In the genomic region with DNA sequence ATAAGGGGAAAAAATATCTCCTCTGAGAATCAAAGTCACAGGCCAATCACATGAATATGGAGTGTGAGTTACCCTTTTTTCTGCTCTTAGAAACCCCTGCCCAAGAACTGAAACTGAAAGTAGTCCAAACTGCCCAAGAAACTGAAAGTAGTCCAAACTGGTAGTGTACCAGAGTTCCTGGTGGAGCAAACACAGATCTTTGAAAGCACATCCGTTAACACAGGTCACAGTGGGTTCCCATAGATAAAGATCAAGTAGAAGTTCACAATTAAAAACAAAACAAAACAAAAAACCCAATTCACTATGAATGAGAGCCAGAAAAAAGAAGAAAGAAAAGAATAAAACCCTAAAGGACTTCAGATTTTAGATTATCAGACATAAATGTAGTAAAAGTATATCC, we compare ENCODE assay signal across 8 cellular contexts.
DNase-seq lines count a peak whose midpoint lies in the region; ATAC-seq and TF ChIP-seq lines count a peak whose summit lies in the region.

No MANE protein-coding gene starts in this region.

- H3K27me3 Mint-ChIP-seq in progenitor cell of endocrine pancreas: no peaks in the 10 kb centered on the region

- H3K4me3 Mint-ChIP-seq in progenitor cell of endocrine pancreas (ENCODE audit: low read depth): no peak overlapping the region

- DNase-seq in AG08396 (ENCODE audit: low spot score) (peak; percentile 50), germinal center (ENCODE audit: low spot score) (peak; percentile 2), thoracic aorta (ENCODE audit: low spot score) (no peak), NCI-H187 treated with DMSO at 0.1 percent for 48 hours (lab: John Stamatoyannopoulos, UW) (no peak), progenitor cell of endocrine pancreas (ENCODE audit: low spot score, unreplicated experiment) (no peak)

- H3K4me3 ChIP-seq in thoracic aorta: peak overlapping the region; percentile 52

- H3K27ac Mint-ChIP-seq in progenitor cell of endocrine pancreas: no peak overlapping the region

- ATAC-seq in GM18519 (IDR thresholded peaks at IDR 0.05; ENCODE audit: low FRiP score, unreplicated experiment): peak; percentile 93
- peak; percentile 86 for ATAC-seq in HG03045 (IDR thresholded peaks at IDR 0.05; ENCODE audit: unreplicated experiment)
- peak; percentile 80 for ATAC-seq in SK-N-SH treated with all-trans-retinoic acid at 6 μM for 48 hours
- no peak for ATAC-seq in thoracic aorta (ENCODE audit: insufficient number of reproducible peaks, low FRiP score, low read depth)

- no peaks in the 10 kb centered on the region for H3K36me3 ChIP-seq in thoracic aorta

- no peaks in the 10 kb centered on the region for H3K36me3 Mint-ChIP-seq in progenitor cell of endocrine pancreas (ENCODE audit: insufficient read depth)

- no peaks in the 10 kb centered on the region for H3K27me3 ChIP-seq in thoracic aorta (replicated peaks; ENCODE audit: insufficient read depth)

- no peaks in the 10 kb centered on the region for H3K4me1 Mint-ChIP-seq in progenitor cell of endocrine pancreas (ENCODE audit: low read depth)

- no peaks in the 10 kb centered on the region for H3K9me3 ChIP-seq in thoracic aorta

- no peak overlapping the region for H3K27ac ChIP-seq in thoracic aorta

- no peaks in the 10 kb centered on the region for H3K9me3 Mint-ChIP-seq in progenitor cell of endocrine pancreas (ENCODE audit: low read depth)

- H3K4me1 ChIP-seq in thoracic aorta (ENCODE audit: control insufficient read depth in 1 of 2, low read depth in 2 of 2): peaks cover 6 to 11% of the 10 kb centered on the region in 2 donors

- TF ChIP-seq CTCF in thoracic aorta (IDR thresholded peaks at IDR 0.05) (no peak), progenitor cell of endocrine pancreas (IDR thresholded peaks at IDR 0.05; ENCODE audit: unreplicated experiment) (no peak)

TF ChIP-seq in SK-N-SH treated with all-trans-retinoic acid at 6 μM for 48 hours, 23 proteins besides CTCF, POLR2A, EP300 and RAD21:
- no peak for TF ChIP-seq ARNTL (CRISPR knock-in tag; IDR thresholded peaks at IDR 0.05; ENCODE audit: borderline replicate concordance, low read depth)
- TF ChIP-seq, protein P1, sequence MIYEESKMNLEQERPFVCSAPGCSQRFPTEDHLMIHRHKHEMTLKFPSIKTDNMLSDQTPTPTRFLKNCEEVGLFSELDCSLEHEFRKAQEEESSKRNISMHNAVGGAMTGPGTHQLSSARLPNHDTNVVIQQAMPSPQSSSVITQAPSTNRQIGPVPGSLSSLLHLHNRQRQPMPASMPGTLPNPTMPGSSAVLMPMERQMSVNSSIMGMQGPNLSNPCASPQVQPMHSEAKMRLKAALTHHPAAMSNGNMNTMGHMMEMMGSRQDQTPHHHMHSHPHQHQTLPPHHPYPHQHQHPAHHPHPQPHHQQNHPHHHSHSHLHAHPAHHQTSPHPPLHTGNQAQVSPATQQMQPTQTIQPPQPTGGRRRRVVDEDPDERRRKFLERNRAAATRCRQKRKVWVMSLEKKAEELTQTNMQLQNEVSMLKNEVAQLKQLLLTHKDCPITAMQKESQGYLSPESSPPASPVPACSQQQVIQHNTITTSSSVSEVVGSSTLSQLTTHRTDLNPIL (CRISPR knock-in tag; IDR thresholded peaks at IDR 0.05; ENCODE audit: low read depth): no peak
- TF ChIP-seq, protein P2, sequence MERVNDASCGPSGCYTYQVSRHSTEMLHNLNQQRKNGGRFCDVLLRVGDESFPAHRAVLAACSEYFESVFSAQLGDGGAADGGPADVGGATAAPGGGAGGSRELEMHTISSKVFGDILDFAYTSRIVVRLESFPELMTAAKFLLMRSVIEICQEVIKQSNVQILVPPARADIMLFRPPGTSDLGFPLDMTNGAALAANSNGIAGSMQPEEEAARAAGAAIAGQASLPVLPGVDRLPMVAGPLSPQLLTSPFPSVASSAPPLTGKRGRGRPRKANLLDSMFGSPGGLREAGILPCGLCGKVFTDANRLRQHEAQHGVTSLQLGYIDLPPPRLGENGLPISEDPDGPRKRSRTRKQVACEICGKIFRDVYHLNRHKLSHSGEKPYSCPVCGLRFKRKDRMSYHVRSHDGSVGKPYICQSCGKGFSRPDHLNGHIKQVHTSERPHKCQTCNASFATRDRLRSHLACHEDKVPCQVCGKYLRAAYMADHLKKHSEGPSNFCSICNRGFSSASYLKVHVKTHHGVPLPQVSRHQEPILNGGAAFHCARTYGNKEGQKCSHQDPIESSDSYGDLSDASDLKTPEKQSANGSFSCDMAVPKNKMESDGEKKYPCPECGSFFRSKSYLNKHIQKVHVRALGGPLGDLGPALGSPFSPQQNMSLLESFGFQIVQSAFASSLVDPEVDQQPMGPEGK (CRISPR knock-in tag; IDR thresholded peaks at IDR 0.05; ENCODE audit: borderline replicate concordance): no peak
- no peak for TF ChIP-seq CSDC2 (CRISPR knock-in tag; IDR thresholded peaks at IDR 0.05)
- TF ChIP-seq ISL1 (CRISPR knock-in tag; IDR thresholded peaks at IDR 0.05): no peak
- TF ChIP-seq, protein P3, sequence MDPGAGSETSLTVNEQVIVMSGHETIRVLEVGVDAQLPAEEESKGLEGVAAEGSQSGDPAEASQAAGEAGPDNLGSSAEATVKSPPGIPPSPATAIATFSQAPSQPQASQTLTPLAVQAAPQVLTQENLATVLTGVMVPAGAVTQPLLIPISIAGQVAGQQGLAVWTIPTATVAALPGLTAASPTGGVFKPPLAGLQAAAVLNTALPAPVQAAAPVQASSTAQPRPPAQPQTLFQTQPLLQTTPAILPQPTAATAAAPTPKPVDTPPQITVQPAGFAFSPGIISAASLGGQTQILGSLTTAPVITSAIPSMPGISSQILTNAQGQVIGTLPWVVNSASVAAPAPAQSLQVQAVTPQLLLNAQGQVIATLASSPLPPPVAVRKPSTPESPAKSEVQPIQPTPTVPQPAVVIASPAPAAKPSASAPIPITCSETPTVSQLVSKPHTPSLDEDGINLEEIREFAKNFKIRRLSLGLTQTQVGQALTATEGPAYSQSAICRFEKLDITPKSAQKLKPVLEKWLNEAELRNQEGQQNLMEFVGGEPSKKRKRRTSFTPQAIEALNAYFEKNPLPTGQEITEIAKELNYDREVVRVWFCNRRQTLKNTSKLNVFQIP (CRISPR knock-in tag; IDR thresholded peaks at IDR 0.05; ENCODE audit: borderline replicate concordance, low read depth): no peak
- TF ChIP-seq, protein P4, sequence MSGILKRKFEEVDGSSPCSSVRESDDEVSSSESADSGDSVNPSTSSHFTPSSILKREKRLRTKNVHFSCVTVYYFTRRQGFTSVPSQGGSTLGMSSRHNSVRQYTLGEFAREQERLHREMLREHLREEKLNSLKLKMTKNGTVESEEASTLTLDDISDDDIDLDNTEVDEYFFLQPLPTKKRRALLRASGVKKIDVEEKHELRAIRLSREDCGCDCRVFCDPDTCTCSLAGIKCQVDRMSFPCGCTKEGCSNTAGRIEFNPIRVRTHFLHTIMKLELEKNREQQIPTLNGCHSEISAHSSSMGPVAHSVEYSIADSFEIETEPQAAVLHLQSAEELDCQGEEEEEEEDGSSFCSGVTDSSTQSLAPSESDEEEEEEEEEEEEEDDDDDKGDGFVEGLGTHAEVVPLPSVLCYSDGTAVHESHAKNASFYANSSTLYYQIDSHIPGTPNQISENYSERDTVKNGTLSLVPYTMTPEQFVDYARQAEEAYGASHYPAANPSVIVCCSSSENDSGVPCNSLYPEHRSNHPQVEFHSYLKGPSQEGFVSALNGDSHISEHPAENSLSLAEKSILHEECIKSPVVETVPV (CRISPR knock-in tag; IDR thresholded peaks at IDR 0.05): no peak
- no peak for TF ChIP-seq ZFP30 (CRISPR knock-in tag; IDR thresholded peaks at IDR 0.05)

Comparison
In these comparisons a context has a peak if more than half of its experiments do, and no peak if none do; other contexts are left out.
1. DNase-seq: peak in AG08396 (single experiment) and germinal center (single experiment); none in thoracic aorta (single experiment), NCI-H187 treated with DMSO at 0.1 percent for 48 hours (single experiment) and progenitor cell of endocrine pancreas (single experiment).